Comparison of ENCODE assay signal across 1 cellular context in genomic region chr1:29202584-29203340, GRCh38.
A peak's percentile ranks its signal among the peaks of the same experiment; 100 is the strongest.
TF ChIP-seq lines count a peak whose summit lies in the region.

No MANE protein-coding gene starts in this region.

TF ChIP-seq in HepG2, 621 proteins besides CTCF, POLR2A, EP300 and RAD21 (continued from another document and continues in another):
- TF ChIP-seq ZNF512B (CRISPR knock-in tag; IDR thresholded peaks at IDR 0.05; ENCODE audit: borderline replicate concordance) (no peak), ZNF143 (CRISPR knock-in tag; IDR thresholded peaks at IDR 0.05) (no peak), TCF12 (IDR thresholded peaks at IDR 0.05) (no peak), TCF12 (CRISPR knock-in tag; IDR thresholded peaks at IDR 0.05) (no peak), ZNF335 (CRISPR knock-in tag; IDR thresholded peaks at IDR 0.05) (no peak), FOXO4 (CRISPR knock-in tag; conservative IDR thresholded peaks at IDR 0.05) (no peak), ZNF766 (CRISPR knock-in tag; IDR thresholded peaks at IDR 0.05; ENCODE audit: borderline replicate concordance) (no peak), ZFX (CRISPR knock-in tag; IDR thresholded peaks at IDR 0.05; ENCODE audit: low read depth) (0 out of 2 replicates have a peak, but pooled peaks have one; percentile 16), SUZ12 (IDR thresholded peaks at IDR 0.05; ENCODE audit: low read depth, low read length) (no peak), KAT8 (CRISPR knock-in tag; IDR thresholded peaks at IDR 0.05) (0 out of 2 replicates have a peak, but pooled peaks have one; percentile 43), THAP11 (CRISPR knock-in tag; IDR thresholded peaks at IDR 0.05) (no peak), HNRNPH1 (optimal IDR thresholded peaks at IDR 0.05; ENCODE audit: low read depth, low read length) (no peak), WIZ (CRISPR knock-in tag; IDR thresholded peaks at IDR 0.05) (no peak), GLI4 (CRISPR knock-in tag; IDR thresholded peaks at IDR 0.05; ENCODE audit: borderline replicate concordance) (no peak), ZBTB10 (CRISPR knock-in tag; IDR thresholded peaks at IDR 0.05; ENCODE audit: borderline replicate concordance) (no peak), HNF1B (CRISPR knock-in tag; IDR thresholded peaks at IDR 0.05) (0 out of 2 replicates have a peak, but pooled peaks have one; percentile 32), ZNF337 (CRISPR knock-in tag; IDR thresholded peaks at IDR 0.05; ENCODE audit: borderline replicate concordance, low read depth) (no peak), IKZF5 (CRISPR knock-in tag; IDR thresholded peaks at IDR 0.05) (peak; percentile 66; the same call in 1 of the 2 replicates), ZNF512 (CRISPR knock-in tag; IDR thresholded peaks at IDR 0.05) (no peak), ZNF24 (IDR thresholded peaks at IDR 0.05) (no peak), ZNF468 (CRISPR knock-in tag; IDR thresholded peaks at IDR 0.05) (no peak), ETV5 (CRISPR knock-in tag; IDR thresholded peaks at IDR 0.05; ENCODE audit: borderline replicate concordance) (peak; percentile 49; the same call in 1 of the 2 replicates), BCL6 (CRISPR knock-in tag; IDR thresholded peaks at IDR 0.05) (no peak), MAF1 (CRISPR knock-in tag; IDR thresholded peaks at IDR 0.05; ENCODE audit: borderline replicate concordance) (no peak), ZNF280B (CRISPR knock-in tag; IDR thresholded peaks at IDR 0.05; ENCODE audit: borderline replicate concordance) (no peak), TFAP4 (IDR thresholded peaks at IDR 0.05; ENCODE audit: borderline replicate concordance, low read depth) (peak; percentile 90), ERF (CRISPR knock-in tag; IDR thresholded peaks at IDR 0.05) (peak; percentile 61; the same call in 1 of the 2 replicates), ZNF816 (CRISPR knock-in tag; IDR thresholded peaks at IDR 0.05; ENCODE audit: borderline replicate concordance) (no peak), CEBPZ (IDR thresholded peaks at IDR 0.05; ENCODE audit: low read length) (no peak), RXRB (CRISPR knock-in tag; IDR thresholded peaks at IDR 0.05; ENCODE audit: borderline replicate concordance) (peak; percentile 36; the same call in 1 of the 2 replicates), YEATS4 (CRISPR knock-in tag; IDR thresholded peaks at IDR 0.05; ENCODE audit: borderline replicate concordance) (no peak), ZNF543 (CRISPR knock-in tag; IDR thresholded peaks at IDR 0.05) (no peak), CBX5 (CRISPR knock-in tag; IDR thresholded peaks at IDR 0.05; ENCODE audit: borderline replicate concordance) (peak; percentile 69; the same call in 1 of the 2 replicates), PAXIP1 (CRISPR knock-in tag; conservative IDR thresholded peaks at IDR 0.05) (no peak), IRX3 (CRISPR knock-in tag; IDR thresholded peaks at IDR 0.05; ENCODE audit: borderline replicate concordance, low read depth) (no peak), BORCS8-MEF2B (CRISPR knock-in tag; IDR thresholded peaks at IDR 0.05) (no peak), FOSL1 (CRISPR knock-in tag; IDR thresholded peaks at IDR 0.05; ENCODE audit: borderline replicate concordance) (0 out of 2 replicates have a peak, but pooled peaks have one; percentile 41), ZFP36L2 (CRISPR knock-in tag; IDR thresholded peaks at IDR 0.05) (no peak), PHF20 (CRISPR knock-in tag; IDR thresholded peaks at IDR 0.05) (no peak), KLF9 (CRISPR knock-in tag; IDR thresholded peaks at IDR 0.05; ENCODE audit: low read depth) (no peak)
